Comparison of ENCODE assay signal across 8 cellular contexts in genomic region chr1:29793101-29793546, GRCh38.
DNase-seq lines count a peak whose midpoint lies in the region; ATAC-seq and TF ChIP-seq lines count a peak whose summit lies in the region.

No MANE protein-coding gene starts in this region.

- TF ChIP-seq CTCF in OCI-LY7 (conservative IDR thresholded peaks at IDR 0.05; ENCODE audit: low read length), result peak; percentile 88
- peak; percentile 85 for TF ChIP-seq CTCF in foreskin fibroblast (IDR thresholded peaks at IDR 0.05; ENCODE audit: low read depth, low read length)
- peak; percentile 89 for TF ChIP-seq CTCF in neural progenitor cell (IDR thresholded peaks at IDR 0.05)
- TF ChIP-seq CTCF in type B pancreatic cell (conservative IDR thresholded peaks at IDR 0.05), result peak; percentile 88

- H3K36me3 ChIP-seq in OCI-LY7 (ENCODE audit: insufficient read depth, low read length) (no peaks in the 10 kb centered on the region), neural progenitor cell (no peaks in the 10 kb centered on the region)

- intact Hi-C loops in OCI-LY7 (cut with micrococcal nuclease; ENCODE audit: unreplicated experiment), result loop anchor here (1.0 to 5.0 kb wide), 3 partner anchors 56 to 914 kb away; no protein-coding TSS in a partner anchor
- intact Hi-C loops in activated T-helper 1 cell treated with anti-CD3 and anti-CD28 coated beads, Interleukin-12 subunit alpha, Interleukin-12 subunit beta, Interleukin-2, Interleukin-4 antibody, amounts not matched to agents 30 ng/mL and 10 ng/mL and 1 ng/mL, durations not matched to agents 14 hours and 24 hours and 36 hours (cut with micrococcal nuclease), result loop anchor here (1.0 to 10.0 kb wide), 5 partner anchors 56 to 556 kb away; partner anchors contain the start of gene PTPRU

- no peak overlapping the region for H3K27ac Mint-ChIP-seq in activated T-helper 1 cell treated with anti-CD3 and anti-CD28 coated beads, Interleukin-12 subunit alpha, Interleukin-12 subunit beta, Interleukin-2, Interleukin-4 antibody, amounts not matched to agents 30 ng/mL and 10 ng/mL and 1 ng/mL, durations not matched to agents 14 hours and 24 hours and 36 hours
- H3K27ac Mint-ChIP-seq in neural progenitor cell (no peak overlapping the region), type B pancreatic cell (peak overlapping the region; percentile 44)

- no peaks in the 10 kb centered on the region for H3K36me3 Mint-ChIP-seq in activated T-helper 1 cell treated with anti-CD3 and anti-CD28 coated beads, Interleukin-12 subunit alpha, Interleukin-12 subunit beta, Interleukin-2, Interleukin-4 antibody, amounts not matched to agents 30 ng/mL and 10 ng/mL and 1 ng/mL, durations not matched to agents 14 hours and 24 hours and 36 hours (ENCODE audit: low read depth)
- H3K36me3 Mint-ChIP-seq in neural progenitor cell (no peaks in the 10 kb centered on the region), type B pancreatic cell (no peaks in the 10 kb centered on the region)

- no peaks in the 10 kb centered on the region for H3F3A ChIP-seq in neural progenitor cell (ENCODE audit: low read depth)

- H3K4me2 ChIP-seq in OCI-LY7 (ENCODE audit: low read length) (no peak overlapping the region), neural progenitor cell (no peak overlapping the region)

- no peak overlapping the region for H3K9ac ChIP-seq in neural progenitor cell

- no TSS peak for BruUV-seq in OCI-LY7 (replicated peaks; lab: Mats Ljungman, UMichigan)

- no peaks in the 10 kb centered on the region for H3K27me3 ChIP-seq in neural progenitor cell

- H3K4me1 ChIP-seq in OCI-LY7 (ENCODE audit: insufficient read depth, low read length, poor library complexity, severe bottlenecking) (peaks cover 5% of the 10 kb centered on the region), neural progenitor cell (no peaks in the 10 kb centered on the region)

- H3K9me2 ChIP-seq in OCI-LY7 (ENCODE audit: insufficient read depth, low read length), result no peaks in the 10 kb centered on the region

- peaks cover 10% of the 10 kb centered on the region for H3K9me3 Mint-ChIP-seq in activated T-helper 1 cell treated with anti-CD3 and anti-CD28 coated beads, Interleukin-12 subunit alpha, Interleukin-12 subunit beta, Interleukin-2, Interleukin-4 antibody, amounts not matched to agents 30 ng/mL and 10 ng/mL and 1 ng/mL, durations not matched to agents 14 hours and 24 hours and 36 hours
- H3K9me3 Mint-ChIP-seq in neural progenitor cell (peaks cover 13% of the 10 kb centered on the region), type B pancreatic cell (peaks cover 5% of the 10 kb centered on the region)

- no peaks in the 10 kb centered on the region for H3K9me3 ChIP-seq in OCI-LY7 (ENCODE audit: low read length)
- no peaks in the 10 kb centered on the region for H3K9me3 ChIP-seq in neural progenitor cell (ENCODE audit: low read depth)

- H4K20me1 ChIP-seq in OCI-LY7 (ENCODE audit: insufficient read depth, low read length), result no peaks in the 10 kb centered on the region
- H4K20me1 ChIP-seq in neural progenitor cell (ENCODE audit: low read depth), result no peaks in the 10 kb centered on the region

- DNase-seq in DMS114 treated with DMSO at 0.1 percent for 48 hours (lab: John Stamatoyannopoulos, UW; ENCODE audit: unreplicated experiment), result peak; percentile 76
- DNase-seq in LHCN-M2 (ENCODE audit: low read depth), result peak; percentile 59
- DNase-seq in OCI-LY7 (ENCODE audit: low spot score), result peak; percentile 80
- peak; percentile 61 for DNase-seq in activated T-helper 1 cell treated with anti-CD3 and anti-CD28 coated beads, Interleukin-12 subunit alpha, Interleukin-12 subunit beta, Interleukin-2, Interleukin-4 antibody, amounts not matched to agents 30 ng/mL and 10 ng/mL and 1 ng/mL, durations not matched to agents 14 hours and 24 hours and 36 hours (ENCODE audit: low spot score)
- peak; percentile 47 to 77 for DNase-seq in foreskin fibroblast
- DNase-seq in neural progenitor cell (ENCODE audit: low spot score), result peak; percentile 91
- DNase-seq in type B pancreatic cell (ENCODE audit: extremely low spot score, unreplicated experiment), result peak; percentile 90

- H2AFZ ChIP-seq in OCI-LY7 (ENCODE audit: low read length) (peak overlapping the region; percentile 29; the same call in 1 of the 2 replicates), neural progenitor cell (replicated peaks) (peak overlapping the region; percentile 46)

- H3K27ac ChIP-seq in OCI-LY7 (ENCODE audit: low read depth, low read length, poor library complexity, severe bottlenecking), result no peak overlapping the region
- no peak overlapping the region for H3K27ac ChIP-seq in neural progenitor cell

- CTCF ChIA-PET in OCI-LY7 (lab: Charles Lee; ENCODE audit: unreplicated experiment), result interaction anchor here (0.6 to 1.2 kb wide), 4 partner anchors 49 to 439 kb away, joined by 3 to 5 read pairs (median 3); no protein-coding TSS in a partner anchor

- H3K27me3 Mint-ChIP-seq in activated T-helper 1 cell treated with anti-CD3 and anti-CD28 coated beads, Interleukin-12 subunit alpha, Interleukin-12 subunit beta, Interleukin-2, Interleukin-4 antibody, amounts not matched to agents 30 ng/mL and 10 ng/mL and 1 ng/mL, durations not matched to agents 14 hours and 24 hours and 36 hours (ENCODE audit: insufficient read depth), result peaks cover 1% of the 10 kb centered on the region
- peaks cover 6% of the 10 kb centered on the region for H3K27me3 Mint-ChIP-seq in neural progenitor cell (ENCODE audit: insufficient read depth, low read depth)
- H3K27me3 Mint-ChIP-seq in type B pancreatic cell, result peaks cover 4% of the 10 kb centered on the region

- ATAC-seq in GM19467 (IDR thresholded peaks at IDR 0.05; ENCODE audit: unreplicated experiment), result no peak

- H3K4me3 ChIP-seq in OCI-LY7 (ENCODE audit: low read depth, low read length, poor library complexity, severe bottlenecking), result no peak overlapping the region
- no peak overlapping the region for H3K4me3 ChIP-seq in foreskin fibroblast (ENCODE audit: low read depth in 1 of 2, low read length in 2 of 2)
- no peak overlapping the region for H3K4me3 ChIP-seq in neural progenitor cell

- no peaks in the 10 kb centered on the region for H3K4me1 Mint-ChIP-seq in activated T-helper 1 cell treated with anti-CD3 and anti-CD28 coated beads, Interleukin-12 subunit alpha, Interleukin-12 subunit beta, Interleukin-2, Interleukin-4 antibody, amounts not matched to agents 30 ng/mL and 10 ng/mL and 1 ng/mL, durations not matched to agents 14 hours and 24 hours and 36 hours (ENCODE audit: low read depth)
- H3K4me1 Mint-ChIP-seq in neural progenitor cell (no peaks in the 10 kb centered on the region), type B pancreatic cell (ENCODE audit: unreplicated experiment) (peaks cover 6% of the 10 kb centered on the region)

- no peaks in the 10 kb centered on the region for H3K79me2 ChIP-seq in OCI-LY7 (ENCODE audit: insufficient read depth, low read depth, low read length)
- H3K79me2 ChIP-seq in neural progenitor cell (ENCODE audit: low read depth), result no peaks in the 10 kb centered on the region

- no peak overlapping the region for H3K4me3 Mint-ChIP-seq in activated T-helper 1 cell treated with anti-CD3 and anti-CD28 coated beads, Interleukin-12 subunit alpha, Interleukin-12 subunit beta, Interleukin-2, Interleukin-4 antibody, amounts not matched to agents 30 ng/mL and 10 ng/mL and 1 ng/mL, durations not matched to agents 14 hours and 24 hours and 36 hours
- H3K4me3 Mint-ChIP-seq in neural progenitor cell (no peak overlapping the region), type B pancreatic cell (no peak overlapping the region)

- POLR2A ChIA-PET in OCI-LY7 (lab: Charles Lee), result no interaction called here
